Comparison of ENCODE assay signal across 16 cellular contexts in genomic region chr3:9246196-9246595, GRCh38. TPM values are rescaled to one million over a fixed set of nuclear protein-coding genes. Genes with fewer than 3 reads are reported as not detected.
DNase-seq lines count a peak whose midpoint lies in the region; ATAC-seq, FAIRE-seq and TF ChIP-seq lines count a peak whose summit lies in the region.
"Had no signal": no experiment of that assay in that cellular context is flagged by ENCODE, and none has a peak within 500 bp of the region (broad histone marks: within the 10 kb centered on the region; RNA-seq: fewer than 3 reads in every experiment).

No MANE protein-coding gene starts in this region.

- H3K4me3 Mint-ChIP-seq in activated CD8-positive, alpha-beta T cell treated with anti-CD3 and anti-CD28 coated beads, Interleukin-2, amount 10 ng/mL, durations not matched to agents 7 days and 5 days = no peak overlapping the region
- H3K4me3 Mint-ChIP-seq in activated CD8-positive, alpha-beta T cell treated with anti-CD3 and anti-CD28 coated beads for 36 hours = no peak overlapping the region
- H3K4me3 Mint-ChIP-seq in nephron = peak overlapping the region; percentile 35 to 92 (median 86)

- POLR2A ChIA-PET in activated CD8-positive, alpha-beta T cell treated with anti-CD3 and anti-CD28 coated beads, Interleukin-2, amount 10 ng/mL, durations not matched to agents 7 days and 5 days (lab: Charles Lee) = no interaction called here
- POLR2A ChIA-PET in activated CD8-positive, alpha-beta T cell treated with anti-CD3 and anti-CD28 coated beads for 36 hours (lab: Charles Lee) = no interaction called here

- H3K27me3 ChIP-seq in bronchial epithelial cell (ENCODE audit: control insufficient read depth, insufficient read depth, low read length) (no peaks in the 10 kb centered on the region), psoas muscle (ENCODE audit: insufficient read depth in 3 of 3, low read length in 2 of 3) (no peaks in the 10 kb centered on the region)

- H3K27me3 Mint-ChIP-seq in activated CD8-positive, alpha-beta T cell treated with anti-CD3 and anti-CD28 coated beads, Interleukin-2, amount 10 ng/mL, durations not matched to agents 7 days and 5 days (ENCODE audit: low read depth) = peaks cover 17% of the 10 kb centered on the region
- H3K27me3 Mint-ChIP-seq in activated CD8-positive, alpha-beta T cell treated with anti-CD3 and anti-CD28 coated beads for 36 hours = no peaks in the 10 kb centered on the region
- no peaks in the 10 kb centered on the region for H3K27me3 Mint-ChIP-seq in nephron (ENCODE audit: low read depth)

- 82 to 87% (median 82%) methylated on average over 4 of the region's 4 CpGs for WGBS in psoas muscle, 3 donors

- DNase-seq in activated CD8-positive, alpha-beta T cell treated with anti-CD3 and anti-CD28 coated beads, Interleukin-2, amount 10 ng/mL, durations not matched to agents 7 days and 5 days = no peak
- DNase-seq in activated CD8-positive, alpha-beta T cell treated with anti-CD3 and anti-CD28 coated beads for 36 hours = no peak
- DNase-seq in bronchial epithelial cell (ENCODE audit: low read depth) (no peak), NCI-H345 treated with DMSO at 0.1 percent for 48 hours (lab: John Stamatoyannopoulos, UW; ENCODE audit: unreplicated experiment) (no peak), psoas muscle (no peak)
- DNase-seq in activated T-cell treated with anti-CD3 and anti-CD28 coated beads, Interleukin-2, amount 50 U/mL, for 1 hour = no peak
- DNase-seq: C1 segment of cervical spinal cord, DMS153, NCI-H1436, NCI-H2029, NCI-H2227 treated with DMSO at 0.1 percent for 48 hours, NCI-H774, PC-9, SJCRH30 had no signal

- no peak for ATAC-seq in activated CD8-positive, alpha-beta T cell treated with anti-CD3 and anti-CD28 coated beads, Interleukin-2, amount 10 ng/mL, durations not matched to agents 7 days and 5 days
- no peak for ATAC-seq in activated CD8-positive, alpha-beta T cell treated with anti-CD3 and anti-CD28 coated beads for 36 hours
- no peak for ATAC-seq in psoas muscle

- H3K9me3 ChIP-seq in psoas muscle = no peaks in the 10 kb centered on the region
- H3K9me3 ChIP-seq: SJCRH30 had no signal

- no peaks in the 10 kb centered on the region for H3K36me3 Mint-ChIP-seq in activated CD8-positive, alpha-beta T cell treated with anti-CD3 and anti-CD28 coated beads, Interleukin-2, amount 10 ng/mL, durations not matched to agents 7 days and 5 days (ENCODE audit: low read depth)
- H3K36me3 Mint-ChIP-seq in activated CD8-positive, alpha-beta T cell treated with anti-CD3 and anti-CD28 coated beads for 36 hours (ENCODE audit: low read depth) = no peaks in the 10 kb centered on the region
- H3K36me3 Mint-ChIP-seq in nephron (ENCODE audit: low read depth) = peaks cover 13% of the 10 kb centered on the region

- peak overlapping the region; percentile 13 for H3K27ac Mint-ChIP-seq in activated CD8-positive, alpha-beta T cell treated with anti-CD3 and anti-CD28 coated beads, Interleukin-2, amount 10 ng/mL, durations not matched to agents 7 days and 5 days
- no peak overlapping the region for H3K27ac Mint-ChIP-seq in activated CD8-positive, alpha-beta T cell treated with anti-CD3 and anti-CD28 coated beads for 36 hours
- peak overlapping the region in 1 of 3 experiments; percentile 74 for H3K27ac Mint-ChIP-seq in nephron

- CTCF ChIA-PET in activated CD8-positive, alpha-beta T cell treated with anti-CD3 and anti-CD28 coated beads, Interleukin-2, amount 10 ng/mL, durations not matched to agents 7 days and 5 days (lab: Charles Lee) = no interaction called here
- CTCF ChIA-PET in activated CD8-positive, alpha-beta T cell treated with anti-CD3 and anti-CD28 coated beads for 36 hours (lab: Charles Lee) = no interaction called here

- H3K4me1 Mint-ChIP-seq in activated CD8-positive, alpha-beta T cell treated with anti-CD3 and anti-CD28 coated beads, Interleukin-2, amount 10 ng/mL, durations not matched to agents 7 days and 5 days (ENCODE audit: low read depth) = peaks cover 38% of the 10 kb centered on the region
- H3K4me1 Mint-ChIP-seq in activated CD8-positive, alpha-beta T cell treated with anti-CD3 and anti-CD28 coated beads for 36 hours (ENCODE audit: low read depth) = peaks cover 21% of the 10 kb centered on the region
- peaks cover 69% of the 10 kb centered on the region for H3K4me1 Mint-ChIP-seq in nephron

- intact Hi-C loops in activated CD8-positive, alpha-beta T cell treated with anti-CD3 and anti-CD28 coated beads for 36 hours (cut with micrococcal nuclease) = no loop called here
- intact Hi-C loops in psoas muscle (cut with DNase I) = loop anchor here in 1 of 2 donors (5.0 kb wide), 1 partner anchor 104 kb away; no protein-coding TSS in a partner anchor

- FAIRE-seq in bronchial epithelial cell (lab: Jason Lieb, UNC) = no peak
- FAIRE-seq: H54 had no signal

- H3K36me3 ChIP-seq in bronchial epithelial cell (ENCODE audit: control insufficient read depth, insufficient read depth, low read length) = no peaks in the 10 kb centered on the region
- no peaks in the 10 kb centered on the region for H3K36me3 ChIP-seq in psoas muscle (ENCODE audit: insufficient read depth in 1 of 2, low read depth in 1 of 2)
- H3K36me3 ChIP-seq: SJCRH30 had no signal

- no peak for TF ChIP-seq CTCF in activated CD8-positive, alpha-beta T cell treated with anti-CD3 and anti-CD28 coated beads for 36 hours (IDR thresholded peaks at IDR 0.05)
- no peak for TF ChIP-seq CTCF in bronchial epithelial cell (IDR thresholded peaks at IDR 0.05; ENCODE audit: insufficient read depth, low read length, severe bottlenecking)
- no peak for TF ChIP-seq CTCF in nephron (IDR thresholded peaks at IDR 0.05; ENCODE audit: unreplicated experiment in 3 of 3)
- no peak for TF ChIP-seq CTCF in psoas muscle (IDR thresholded peaks at IDR 0.05)

- H3K9me3 Mint-ChIP-seq in activated CD8-positive, alpha-beta T cell treated with anti-CD3 and anti-CD28 coated beads, Interleukin-2, amount 10 ng/mL, durations not matched to agents 7 days and 5 days (ENCODE audit: insufficient read depth) = no peaks in the 10 kb centered on the region
- H3K9me3 Mint-ChIP-seq in activated CD8-positive, alpha-beta T cell treated with anti-CD3 and anti-CD28 coated beads for 36 hours = no peaks in the 10 kb centered on the region
- H3K9me3 Mint-ChIP-seq in nephron = no peaks in the 10 kb centered on the region

- no peak overlapping the region for H3K27ac ChIP-seq in psoas muscle
- H3K27ac ChIP-seq: PC-9, SJCRH30 had no signal

- peaks cover 37% of the 10 kb centered on the region for H3K4me1 ChIP-seq in psoas muscle
- H3K4me1 ChIP-seq: SJCRH30 had no signal

- H3K4me3 ChIP-seq in bronchial epithelial cell (ENCODE audit: low read depth, low read length) = peak overlapping the region; percentile 3
- H3K4me3 ChIP-seq in psoas muscle = no peak overlapping the region
- H3K4me3 ChIP-seq: PC-9, SJCRH30 had no signal

RNA-seq across cellular contexts. Expression of gene SRGAP3, which starts 3.2 kb away (rescaled TPM):
- 1 to 10 TPM; 5.3 to 5.9 TPM for total RNA-seq in activated CD8-positive, alpha-beta T cell treated with anti-CD3 and anti-CD28 coated beads, Interleukin-2, amount 10 ng/mL, durations not matched to agents 7 days and 5 days
- total RNA-seq in activated CD8-positive, alpha-beta T cell treated with anti-CD3 and anti-CD28 coated beads for 36 hours = 1 to 10 TPM; 1.8 to 2.5 TPM
- total RNA-seq in bronchial epithelial cell (16.5 and 30.5 TPM in 2 replicates), psoas muscle (1 to 10 TPM; 1.6 to 7.6 (median 3.2) TPM)
- 1 to 10 TPM in 1 of 3 donors, under 1 TPM in 2; 0.77 to 1.9 (median 0.80) TPM for polyA plus RNA-seq in psoas muscle
- total RNA-seq: SJCRH30 had no signal

Comparison
In these comparisons a context has a peak if more than half of its experiments do, and no peak if none do; other contexts are left out.
1. H3K4me3 Mint-ChIP-seq: peak in nephron (3 of 3); none in activated CD8-positive, alpha-beta T cell treated with anti-CD3 and anti-CD28 coated beads, Interleukin-2, amount 10 ng/mL, durations not matched to agents 7 days and 5 days (single experiment) and activated CD8-positive, alpha-beta T cell treated with anti-CD3 and anti-CD28 coated beads for 36 hours (single experiment).